In the genomic region with DNA sequence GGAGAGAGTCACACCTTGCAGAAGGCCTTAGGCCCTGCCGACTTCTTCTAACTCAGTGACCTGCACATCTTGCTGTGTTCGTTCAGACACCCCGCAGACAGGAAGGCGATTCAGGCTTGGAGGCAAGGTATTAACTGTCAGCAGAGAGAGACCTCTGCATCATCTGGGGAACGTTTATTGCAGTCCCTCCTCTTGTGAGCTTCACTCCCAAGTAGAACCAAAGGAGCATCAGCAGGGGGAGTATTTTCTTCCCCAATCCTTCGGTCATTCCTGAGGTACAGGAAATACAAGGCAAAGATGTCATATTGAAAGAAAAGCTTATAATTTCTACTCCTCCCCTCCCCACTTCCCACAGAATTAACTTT, we compare ENCODE assay signal across 10 cellular contexts.
DNase-seq lines count a peak whose midpoint lies in the region; ATAC-seq and TF ChIP-seq lines count a peak whose summit lies in the region.
"Had no signal": no experiment of that assay in that cellular context is flagged by ENCODE, and none has a peak within 500 bp of the region (broad histone marks: within the 10 kb centered on the region; RNA-seq: fewer than 3 reads in every experiment).

No MANE protein-coding gene starts in this region.

- TF ChIP-seq CTCF in BJ (IDR thresholded peaks at IDR 0.05; ENCODE audit: insufficient read depth, low read depth, low read length) = peak; percentile 42; the same call in 1 of the 2 replicates
- no peak for TF ChIP-seq CTCF in adrenal gland (IDR thresholded peaks at IDR 0.05)
- no peak for TF ChIP-seq CTCF in left ventricle myocardium inferior (IDR thresholded peaks at IDR 0.05; ENCODE audit: borderline replicate concordance)
- TF ChIP-seq CTCF in gastrocnemius medialis (IDR thresholded peaks at IDR 0.05 in 4 of 5, conservative IDR thresholded peaks at IDR 0.05 in 1 of 5) = no peak

- H3K4me3 ChIP-seq in BJ (ENCODE audit: low read depth, low read length) (no peak overlapping the region), adrenal gland (no peak overlapping the region), left ventricle myocardium inferior (peak overlapping the region; percentile 46), gastrocnemius medialis (peak overlapping the region; percentile 19 to 30 (median 26))

- DNase-seq in BJ (ENCODE audit: low read depth) = no peak
- no peak for DNase-seq in adrenal gland
- no peak for DNase-seq in left ventricle myocardium inferior
- no peak for DNase-seq in gastrocnemius medialis
- no peak for DNase-seq in putamen (ENCODE audit: low spot score)
- DNase-seq in stimulated activated CD8-positive, alpha-beta memory T cell treated with anti-CD3 and anti-CD28 coated beads, Interleukin-4, amount 100 ng/mL, for 48 hours = no peak
- DNase-seq: CD4-positive, alpha-beta memory T cell; NCI-H1930 had no signal

- POLR2A ChIA-PET in BJ (lab: Charles Lee) = no interaction called here

- TF ChIP-seq POLR2A in adrenal gland (IDR thresholded peaks at IDR 0.05) (no peak), gastrocnemius medialis (IDR thresholded peaks at IDR 0.05) (no peak)

- ATAC-seq in gastrocnemius medialis (no peak), HG03139 (IDR thresholded peaks at IDR 0.05; ENCODE audit: unreplicated experiment) (no peak), GM21529 (IDR thresholded peaks at IDR 0.05; ENCODE audit: unreplicated experiment) (no peak)

- intact Hi-C loops in adrenal gland (cut with DNase I) = no loop called here
- intact Hi-C loops in left ventricle myocardium inferior (cut with micrococcal nuclease) = no loop called here
- intact Hi-C loops in gastrocnemius medialis (cut with DNase I; ENCODE audit: low total_unique reads) = loop anchor here (2.0 kb wide), 2 partner anchors 180 to 324 kb away; no protein-coding TSS in a partner anchor

- H3K36me3 ChIP-seq in BJ (ENCODE audit: control insufficient read depth, insufficient read depth, low read length) (no peaks in the 10 kb centered on the region), adrenal gland (replicated peaks in 1 of 2) (no peaks in the 10 kb centered on the region), left ventricle myocardium inferior (no peaks in the 10 kb centered on the region), gastrocnemius medialis (no peaks in the 10 kb centered on the region)

- 54 to 70% (median 62%) methylated on average over 4 to 6 of the region's 6 CpGs for WGBS in adrenal gland, 4 donors

- no peaks in the 10 kb centered on the region for H3K9me3 ChIP-seq in adrenal gland (replicated peaks in 1 of 3)
- no peaks in the 10 kb centered on the region for H3K9me3 ChIP-seq in left ventricle myocardium inferior (replicated peaks)
- H3K9me3 ChIP-seq in gastrocnemius medialis = no peaks in the 10 kb centered on the region

- H3K4me1 ChIP-seq in adrenal gland (replicated peaks in 1 of 2) (peaks cover 21 to 36% of the 10 kb centered on the region in 2 donors), left ventricle myocardium inferior (peaks cover 46% of the 10 kb centered on the region), gastrocnemius medialis (peaks cover 28% of the 10 kb centered on the region in 2 donors)

- CTCF ChIA-PET in BJ (lab: Yijun Ruan, JAX) = interaction anchor here (0.6 to 4.8 kb wide), 11 partner anchors 9 to 206 kb away, joined by 3 to 29 read pairs (median 3); no protein-coding TSS in a partner anchor

- H3K27me3 ChIP-seq in BJ (ENCODE audit: control insufficient read depth, insufficient read depth, low read length) (no peaks in the 10 kb centered on the region), adrenal gland (no peaks in the 10 kb centered on the region), left ventricle myocardium inferior (ENCODE audit: low read depth) (no peaks in the 10 kb centered on the region), gastrocnemius medialis (no peaks in the 10 kb centered on the region)

- H3K27ac ChIP-seq in adrenal gland (peak overlapping the region in 4 of 5 donors; percentile 4 to 83 (median 68)), left ventricle myocardium inferior (replicated peaks) (peak overlapping the region; percentile 90), gastrocnemius medialis (peak overlapping the region; percentile 87 to 89 (median 88))

- in situ Hi-C loops in gastrocnemius medialis (cut with MboI; ENCODE audit: low sequenced_read_pairs in 4 of 4) = loop anchor here in 1 of 4 donors (10.0 kb wide), 1 partner anchor 80 kb away; no protein-coding TSS in a partner anchor

Comparison
In these comparisons a context has a peak if more than half of its experiments do, and no peak if none do; other contexts are left out.
1. H3K4me3 ChIP-seq: peak in left ventricle myocardium inferior (single experiment) and gastrocnemius medialis (4 of 4); none in BJ (single experiment) and adrenal gland (0 of 4).
2. Peak in every context shown above with its lines, with median percentiles within 50 percentile points of each other: H3K27ac ChIP-seq.